8 cellular contexts compared by ENCODE assay signal in genomic region chr12:107092669-107093546, GRCh38. TPM values are rescaled to one million over a fixed set of nuclear protein-coding genes. Genes with fewer than 3 reads are reported as not detected.
DNase-seq lines count a peak whose midpoint lies in the region; ATAC-seq and TF ChIP-seq lines count a peak whose summit lies in the region.

No MANE protein-coding gene starts in this region.

- DNase-seq in GM06990 (ENCODE audit: extremely low read depth, insufficient read length) (no peak), GM23338 (ENCODE audit: low spot score) (peak; percentile 64), MM.1S (peak; percentile 47), endodermal cell (peak; percentile 85), MV-4-11 (lab: John Stamatoyannopoulos, UW) (no peak)
- peak; percentile 72 for DNase-seq in activated CD4-positive, alpha-beta memory T cell treated with anti-CD3 and anti-CD28 coated beads, Interleukin-2, amount 10 ng/mL, durations not matched to agents 7 days and 5 days
- DNase-seq in stimulated activated CD8-positive, alpha-beta memory T cell treated with anti-CD3 and anti-CD28 coated beads, Interleukin-7, amount 100 ng/mL, for 24 hours (ENCODE audit: low read depth), result peak; percentile 46

- H3K4me1 Mint-ChIP-seq in GM23338 (peaks cover 3% of the 10 kb centered on the region; the same call in 1 of the 3 replicates), endodermal cell (peaks cover 2% of the 10 kb centered on the region)
- peaks cover 9% of the 10 kb centered on the region for H3K4me1 Mint-ChIP-seq in activated CD4-positive, alpha-beta memory T cell treated with anti-CD3 and anti-CD28 coated beads, Interleukin-2, amount 10 ng/mL, durations not matched to agents 7 days and 5 days

- H3K4me3 Mint-ChIP-seq in GM23338 (no peak overlapping the region), endodermal cell (no peak overlapping the region)
- no peak overlapping the region for H3K4me3 Mint-ChIP-seq in activated CD4-positive, alpha-beta memory T cell treated with anti-CD3 and anti-CD28 coated beads, Interleukin-2, amount 10 ng/mL, durations not matched to agents 7 days and 5 days

- H4K20me1 ChIP-seq in GM23338 (replicated peaks; ENCODE audit: insufficient read depth), result 0 out of 2 replicates have a peak, but pooled peaks cover 4% of the 10 kb centered on the region
- no peaks in the 10 kb centered on the region for H4K20me1 ChIP-seq in MM.1S (ENCODE audit: insufficient read depth, low read length)

- TF ChIP-seq CTCF in GM06990 (IDR thresholded peaks at IDR 0.05; ENCODE audit: insufficient read depth, low read length, poor library complexity, severe bottlenecking), result peak; percentile 1
- TF ChIP-seq CTCF in GM23338 (conservative IDR thresholded peaks at IDR 0.05; ENCODE audit: low read depth in 2 of 2), result no peak
- no peak for TF ChIP-seq CTCF in MM.1S (IDR thresholded peaks at IDR 0.05; ENCODE audit: low read length)
- no peak for TF ChIP-seq CTCF in endodermal cell (conservative IDR thresholded peaks at IDR 0.05)

- H3K9me3 ChIP-seq in MM.1S (replicated peaks; ENCODE audit: insufficient read depth, low read length) (no peaks in the 10 kb centered on the region), endodermal cell (ENCODE audit: control insufficient read depth, low read length) (peaks cover 26% of the 10 kb centered on the region), muscle layer of colon (ENCODE audit: low read length) (no peaks in the 10 kb centered on the region)

- WGBS in endodermal cell (ENCODE audit: insufficient coverage in 1 of 2, insufficient read length in 1 of 2), 2 experiments, result 0% methylated on average over 62 to 83 of the region's 83 CpGs

- H3K27ac ChIP-seq in GM23338 (ENCODE audit: low read depth) (peak overlapping the region; percentile 15; the same call in 1 of the 2 replicates), MM.1S (ENCODE audit: low read length) (peak overlapping the region; percentile 81), endodermal cell (ENCODE audit: low read depth, low read length) (peak overlapping the region; percentile 98), muscle layer of colon (ENCODE audit: low read depth, low read length) (peak overlapping the region; percentile 98)

- peaks cover 8% of the 10 kb centered on the region for H3K4me1 ChIP-seq in GM23338 (ENCODE audit: insufficient read depth)
- H3K4me1 ChIP-seq in MM.1S (ENCODE audit: low read length), result peaks cover 17% of the 10 kb centered on the region
- no peaks in the 10 kb centered on the region for H3K4me1 ChIP-seq in endodermal cell (ENCODE audit: control insufficient read depth, insufficient read depth, low read length)
- H3K4me1 ChIP-seq in muscle layer of colon (ENCODE audit: insufficient read depth, low read length), result peaks cover 15% of the 10 kb centered on the region

- H3K9ac ChIP-seq in MM.1S (ENCODE audit: low read length), result peak overlapping the region; percentile 77
- peak overlapping the region; percentile 94 for H3K9ac ChIP-seq in endodermal cell (ENCODE audit: extremely low read depth, low read length, poor library complexity, severe bottlenecking)
- H3K9ac ChIP-seq in muscle layer of colon (ENCODE audit: low read length), result peak overlapping the region; percentile 66

- H3F3A ChIP-seq in GM23338 (replicated peaks; ENCODE audit: low read depth) (no peaks in the 10 kb centered on the region), MM.1S (ENCODE audit: insufficient read depth, low read length) (peaks cover 13% of the 10 kb centered on the region)

- peak; percentile 49 for ATAC-seq in GM23338

- peak overlapping the region; percentile 99 for H2AFZ ChIP-seq in GM23338
- peak overlapping the region; percentile 93 for H2AFZ ChIP-seq in MM.1S (ENCODE audit: low read length)

- CTCF ChIA-PET in activated CD4-positive, alpha-beta memory T cell treated with anti-CD3 and anti-CD28 coated beads, Interleukin-2, amount 10 ng/mL, durations not matched to agents 7 days and 5 days (lab: Charles Lee), result interaction anchor here (0.7 to 1.8 kb wide), 10 partner anchors 12 to 1861 kb away, joined by 3 to 15 read pairs (median 4); partner anchors contain the start of gene MTERF2

- H3K4me2 ChIP-seq in GM23338, result peak overlapping the region; percentile 80
- peak overlapping the region; percentile 81 for H3K4me2 ChIP-seq in MM.1S (ENCODE audit: low read depth, low read length)

- H3K36me3 ChIP-seq in GM06990 (ENCODE audit: control insufficient read depth, insufficient read depth, low read length) (no peaks in the 10 kb centered on the region), GM23338 (ENCODE audit: insufficient read depth) (no peaks in the 10 kb centered on the region), MM.1S (replicated peaks; ENCODE audit: insufficient read depth, low read length) (no peaks in the 10 kb centered on the region), endodermal cell (ENCODE audit: control insufficient read depth, insufficient read depth, low read length) (peaks cover 5% of the 10 kb centered on the region), muscle layer of colon (ENCODE audit: insufficient read depth, low read length) (no peaks in the 10 kb centered on the region)

- H3K79me2 ChIP-seq in GM23338 (replicated peaks; ENCODE audit: insufficient read depth) (peaks cover 39% of the 10 kb centered on the region), MM.1S (ENCODE audit: low read length) (peaks cover 14% of the 10 kb centered on the region; the same call in 1 of the 2 replicates)

- H3K27me3 Mint-ChIP-seq in GM23338 (ENCODE audit: insufficient read depth, low read depth, poor library complexity) (peaks cover 13% of the 10 kb centered on the region), endodermal cell (ENCODE audit: insufficient read depth) (no peaks in the 10 kb centered on the region)
- H3K27me3 Mint-ChIP-seq in activated CD4-positive, alpha-beta memory T cell treated with anti-CD3 and anti-CD28 coated beads, Interleukin-2, amount 10 ng/mL, durations not matched to agents 7 days and 5 days, result peaks cover 4% of the 10 kb centered on the region

- peak overlapping the region; percentile 62 for H3K4me3 ChIP-seq in GM06990 (replicated peaks; ENCODE audit: low read depth, low read length)
- H3K4me3 ChIP-seq in GM23338, result peak overlapping the region; percentile 67
- peak overlapping the region; percentile 78 for H3K4me3 ChIP-seq in MM.1S (ENCODE audit: low read length)
- H3K4me3 ChIP-seq in endodermal cell (ENCODE audit: low read length), result peak overlapping the region; percentile 97
- peak overlapping the region; percentile 74 to 89 for H3K4me3 ChIP-seq in muscle layer of colon (ENCODE audit: low read depth in 1 of 2, low read length in 2 of 2)

- H3K36me3 Mint-ChIP-seq in GM23338 (ENCODE audit: low read depth) (peaks cover 22% of the 10 kb centered on the region), endodermal cell (ENCODE audit: low read depth) (peaks cover 12% of the 10 kb centered on the region)
- peaks cover 3% of the 10 kb centered on the region for H3K36me3 Mint-ChIP-seq in activated CD4-positive, alpha-beta memory T cell treated with anti-CD3 and anti-CD28 coated beads, Interleukin-2, amount 10 ng/mL, durations not matched to agents 7 days and 5 days (ENCODE audit: low read depth)

- H3K27me3 ChIP-seq in GM06990 (replicated peaks; ENCODE audit: control insufficient read depth, insufficient read depth, low read length) (no peaks in the 10 kb centered on the region; the same call in 1 of the 2 replicates), GM23338 (ENCODE audit: insufficient read depth) (no peaks in the 10 kb centered on the region), MM.1S (replicated peaks; ENCODE audit: insufficient read depth, low read length) (no peaks in the 10 kb centered on the region), endodermal cell (ENCODE audit: control insufficient read depth, insufficient read depth, low read length, poor library complexity, severe bottlenecking) (no peaks in the 10 kb centered on the region), muscle layer of colon (ENCODE audit: control insufficient read depth in 1 of 2, insufficient read depth in 2 of 2, low read length in 2 of 2) (no peaks in the 10 kb centered on the region)

- H3K9me3 Mint-ChIP-seq in GM23338, result peaks cover 28% of the 10 kb centered on the region
- H3K9me3 Mint-ChIP-seq in activated CD4-positive, alpha-beta memory T cell treated with anti-CD3 and anti-CD28 coated beads, Interleukin-2, amount 10 ng/mL, durations not matched to agents 7 days and 5 days, result peaks cover 8% of the 10 kb centered on the region
- peaks cover 23% of the 10 kb centered on the region for H3K9me3 Mint-ChIP-seq in endodermal cell

- no peak overlapping the region for H3K27ac Mint-ChIP-seq in GM23338
- H3K27ac Mint-ChIP-seq in activated CD4-positive, alpha-beta memory T cell treated with anti-CD3 and anti-CD28 coated beads, Interleukin-2, amount 10 ng/mL, durations not matched to agents 7 days and 5 days, result no peak overlapping the region
- H3K27ac Mint-ChIP-seq in endodermal cell, result no peak overlapping the region

- POLR2A ChIA-PET in activated CD4-positive, alpha-beta memory T cell treated with anti-CD3 and anti-CD28 coated beads, Interleukin-2, amount 10 ng/mL, durations not matched to agents 7 days and 5 days (lab: Charles Lee), result interaction anchor here (1.0 to 2.4 kb wide), 11 partner anchors 11 to 669 kb away, joined by 3 to 13 read pairs (median 5); partner anchors contain the start of genes PWP1 and TMEM263

- H3K9me2 ChIP-seq in GM23338 (ENCODE audit: insufficient read depth) (peaks cover 4% of the 10 kb centered on the region; the same call in 1 of the 2 replicates), MM.1S (replicated peaks; ENCODE audit: insufficient read depth, low read length) (no peaks in the 10 kb centered on the region)

TF ChIP-seq in GM23338, 12 proteins besides CTCF, POLR2A, EP300 and RAD21 (continues in another document):
- TF ChIP-seq ETS1 (IDR thresholded peaks at IDR 0.05), result no peak
- TF ChIP-seq POLR2AphosphoS5 (IDR thresholded peaks at IDR 0.05; ENCODE audit: low read depth), result peak; percentile 50

RNA-seq across cellular contexts. Expression of gene CRY1, which starts 0.4 kb away (rescaled TPM):
- 25.4 and 28.2 TPM in 2 replicates for total RNA-seq in GM23338 (2014; rRNA removed; shearing (Covaris generic))
- 27.7 and 28.5 TPM in 2 replicates for polyA plus RNA-seq in GM23338 (2016; fragmentation: Nextera tagmentation; extraction: Ambion mirVana)
- total RNA-seq in activated CD4-positive, alpha-beta memory T cell treated with anti-CD3 and anti-CD28 coated beads, Interleukin-2, amount 10 ng/mL, durations not matched to agents 7 days and 5 days, result 10 to 100 TPM; 16.4 to 16.6 TPM
- total RNA-seq in endodermal cell, result 10 to 100 TPM; 29.9 to 33.4 TPM
- polyA plus RNA-seq in endodermal cell (2013, experiment 1 of 2), result 26.3 TPM
- polyA plus RNA-seq in endodermal cell (2013, experiment 2 of 2), result 27.7 TPM

Comparison
In these comparisons a context has a peak if more than half of its experiments do, and no peak if none do; other contexts are left out.
1. DNase-seq: peak in GM23338 (single experiment), MM.1S (single experiment), activated CD4-positive, alpha-beta memory T cell treated with anti-CD3 and anti-CD28 coated beads, Interleukin-2, amount 10 ng/mL, durations not matched to agents 7 days and 5 days (single experiment), endodermal cell (single experiment) and stimulated activated CD8-positive, alpha-beta memory T cell treated with anti-CD3 and anti-CD28 coated beads, Interleukin-7, amount 100 ng/mL, for 24 hours (single experiment); none in GM06990 (single experiment) and MV-4-11 (single experiment).
2. H3K27ac ChIP-seq: peak in every context shown above with its lines; median percentile 98 in endodermal cell; 98 in muscle layer of colon; 81 in MM.1S; 15 in GM23338.
3. Peak in every context shown above with its lines, with median percentiles within 50 percentile points of each other: H3K4me3 ChIP-seq and H3K9ac ChIP-seq.